In genomic region chr5:143400541-143401252, GRCh38 we compare ENCODE assay signal across 1 cellular context.
A peak's percentile ranks its signal among the peaks of the same experiment; 100 is the strongest.
TF ChIP-seq lines count a peak whose summit lies in the region.

No MANE protein-coding gene starts in this region.

TF ChIP-seq in GM12878, 131 proteins besides CTCF, POLR2A, EP300 and RAD21 (continued from another document):
- peak; percentile 9; the same call in 1 of the 2 replicates for TF ChIP-seq CBFB (IDR thresholded peaks at IDR 0.05; ENCODE audit: low read depth)
- TF ChIP-seq, protein P1, sequence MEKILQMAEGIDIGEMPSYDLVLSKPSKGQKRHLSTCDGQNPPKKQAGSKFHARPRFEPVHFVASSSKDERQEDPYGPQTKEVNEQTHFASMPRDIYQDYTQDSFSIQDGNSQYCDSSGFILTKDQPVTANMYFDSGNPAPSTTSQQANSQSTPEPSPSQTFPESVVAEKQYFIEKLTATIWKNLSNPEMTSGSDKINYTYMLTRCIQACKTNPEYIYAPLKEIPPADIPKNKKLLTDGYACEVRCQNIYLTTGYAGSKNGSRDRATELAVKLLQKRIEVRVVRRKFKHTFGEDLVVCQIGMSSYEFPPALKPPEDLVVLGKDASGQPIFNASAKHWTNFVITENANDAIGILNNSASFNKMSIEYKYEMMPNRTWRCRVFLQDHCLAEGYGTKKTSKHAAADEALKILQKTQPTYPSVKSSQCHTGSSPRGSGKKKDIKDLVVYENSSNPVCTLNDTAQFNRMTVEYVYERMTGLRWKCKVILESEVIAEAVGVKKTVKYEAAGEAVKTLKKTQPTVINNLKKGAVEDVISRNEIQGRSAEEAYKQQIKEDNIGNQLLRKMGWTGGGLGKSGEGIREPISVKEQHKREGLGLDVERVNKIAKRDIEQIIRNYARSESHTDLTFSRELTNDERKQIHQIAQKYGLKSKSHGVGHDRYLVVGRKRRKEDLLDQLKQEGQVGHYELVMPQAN (conservative IDR thresholded peaks at IDR 0.05): 0 out of 2 replicates have a peak, but pooled peaks have one; percentile 7
- peak; percentile 70 for TF ChIP-seq ZNF24 (IDR thresholded peaks at IDR 0.05)
- peak; percentile 84; the same call in 1 of the 2 replicates for TF ChIP-seq POLR2AphosphoS5 (IDR thresholded peaks at IDR 0.05; ENCODE audit: low read length)
- peak; percentile 24; the same call in 1 of the 3 replicates for TF ChIP-seq POU2F2 (IDR thresholded peaks at IDR 0.05; ENCODE audit: borderline replicate concordance, low read depth, low read length)
- TF ChIP-seq EZH2 (IDR thresholded peaks at IDR 0.05; ENCODE audit: borderline replicate concordance, control insufficient read depth, low read depth, low read length): no peak
- no peak for TF ChIP-seq MTA2 (IDR thresholded peaks at IDR 0.05; ENCODE audit: low read depth)
- TF ChIP-seq FOXK2 (IDR thresholded peaks at IDR 0.05): no peak
- 0 out of 2 replicates have a peak, but pooled peaks have one; percentile 8 for TF ChIP-seq RAD51 (IDR thresholded peaks at IDR 0.05)
- TF ChIP-seq, protein P2, sequence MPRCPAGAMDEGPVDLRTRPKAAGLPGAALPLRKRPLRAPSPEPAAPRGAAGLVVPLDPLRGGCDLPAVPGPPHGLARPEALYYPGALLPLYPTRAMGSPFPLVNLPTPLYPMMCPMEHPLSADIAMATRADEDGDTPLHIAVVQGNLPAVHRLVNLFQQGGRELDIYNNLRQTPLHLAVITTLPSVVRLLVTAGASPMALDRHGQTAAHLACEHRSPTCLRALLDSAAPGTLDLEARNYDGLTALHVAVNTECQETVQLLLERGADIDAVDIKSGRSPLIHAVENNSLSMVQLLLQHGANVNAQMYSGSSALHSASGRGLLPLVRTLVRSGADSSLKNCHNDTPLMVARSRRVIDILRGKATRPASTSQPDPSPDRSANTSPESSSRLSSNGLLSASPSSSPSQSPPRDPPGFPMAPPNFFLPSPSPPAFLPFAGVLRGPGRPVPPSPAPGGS (IDR thresholded peaks at IDR 0.05; ENCODE audit: borderline replicate concordance, insufficient read depth, low read depth, low read length, poor library complexity, severe bottlenecking): no peak
- peak; percentile 30; the same call in 1 of the 2 replicates for TF ChIP-seq HDGF (IDR thresholded peaks at IDR 0.05)
- TF ChIP-seq, protein P3, sequence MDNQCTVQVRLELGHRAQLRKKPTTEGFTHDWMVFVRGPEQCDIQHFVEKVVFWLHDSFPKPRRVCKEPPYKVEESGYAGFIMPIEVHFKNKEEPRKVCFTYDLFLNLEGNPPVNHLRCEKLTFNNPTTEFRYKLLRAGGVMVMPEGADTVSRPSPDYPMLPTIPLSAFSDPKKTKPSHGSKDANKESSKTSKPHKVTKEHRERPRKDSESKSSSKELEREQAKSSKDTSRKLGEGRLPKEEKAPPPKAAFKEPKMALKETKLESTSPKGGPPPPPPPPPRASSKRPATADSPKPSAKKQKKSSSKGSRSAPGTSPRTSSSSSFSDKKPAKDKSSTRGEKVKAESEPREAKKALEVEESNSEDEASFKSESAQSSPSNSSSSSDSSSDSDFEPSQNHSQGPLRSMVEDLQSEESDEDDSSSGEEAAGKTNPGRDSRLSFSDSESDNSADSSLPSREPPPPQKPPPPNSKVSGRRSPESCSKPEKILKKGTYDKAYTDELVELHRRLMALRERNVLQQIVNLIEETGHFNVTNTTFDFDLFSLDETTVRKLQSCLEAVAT (IDR thresholded peaks at IDR 0.05): peak; percentile 97
- no peak; the same call in 1 of the 2 replicates for TF ChIP-seq RUNX3 (IDR thresholded peaks at IDR 0.05; ENCODE audit: low read length)
- TF ChIP-seq PAX8 (IDR thresholded peaks at IDR 0.05): peak; percentile 42; the same call in 1 of the 2 replicates
- no peak for TF ChIP-seq IKZF2 (IDR thresholded peaks at IDR 0.05)
- TF ChIP-seq, protein P4, sequence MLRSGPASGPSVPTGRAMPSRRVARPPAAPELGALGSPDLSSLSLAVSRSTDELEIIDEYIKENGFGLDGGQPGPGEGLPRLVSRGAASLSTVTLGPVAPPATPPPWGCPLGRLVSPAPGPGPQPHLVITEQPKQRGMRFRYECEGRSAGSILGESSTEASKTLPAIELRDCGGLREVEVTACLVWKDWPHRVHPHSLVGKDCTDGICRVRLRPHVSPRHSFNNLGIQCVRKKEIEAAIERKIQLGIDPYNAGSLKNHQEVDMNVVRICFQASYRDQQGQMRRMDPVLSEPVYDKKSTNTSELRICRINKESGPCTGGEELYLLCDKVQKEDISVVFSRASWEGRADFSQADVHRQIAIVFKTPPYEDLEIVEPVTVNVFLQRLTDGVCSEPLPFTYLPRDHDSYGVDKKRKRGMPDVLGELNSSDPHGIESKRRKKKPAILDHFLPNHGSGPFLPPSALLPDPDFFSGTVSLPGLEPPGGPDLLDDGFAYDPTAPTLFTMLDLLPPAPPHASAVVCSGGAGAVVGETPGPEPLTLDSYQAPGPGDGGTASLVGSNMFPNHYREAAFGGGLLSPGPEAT (IDR thresholded peaks at IDR 0.05; ENCODE audit: low read depth): peak; percentile 39; the same call in 1 of the 2 replicates
- no peak for TF ChIP-seq FOS (IDR thresholded peaks at IDR 0.05; ENCODE audit: borderline replicate concordance, extremely low read depth, insufficient read length)
- no peak for TF ChIP-seq NFXL1 (IDR thresholded peaks at IDR 0.05; ENCODE audit: borderline replicate concordance)
- no peak for TF ChIP-seq CBX3 (IDR thresholded peaks at IDR 0.05; ENCODE audit: borderline replicate concordance, low read depth)
- peak; percentile 48; the same call in 1 of the 2 replicates for TF ChIP-seq ZNF687 (IDR thresholded peaks at IDR 0.05)
- TF ChIP-seq, protein P5, sequence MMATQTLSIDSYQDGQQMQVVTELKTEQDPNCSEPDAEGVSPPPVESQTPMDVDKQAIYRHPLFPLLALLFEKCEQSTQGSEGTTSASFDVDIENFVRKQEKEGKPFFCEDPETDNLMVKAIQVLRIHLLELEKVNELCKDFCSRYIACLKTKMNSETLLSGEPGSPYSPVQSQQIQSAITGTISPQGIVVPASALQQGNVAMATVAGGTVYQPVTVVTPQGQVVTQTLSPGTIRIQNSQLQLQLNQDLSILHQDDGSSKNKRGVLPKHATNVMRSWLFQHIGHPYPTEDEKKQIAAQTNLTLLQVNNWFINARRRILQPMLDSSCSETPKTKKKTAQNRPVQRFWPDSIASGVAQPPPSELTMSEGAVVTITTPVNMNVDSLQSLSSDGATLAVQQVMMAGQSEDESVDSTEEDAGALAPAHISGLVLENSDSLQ (IDR thresholded peaks at IDR 0.05): peak; percentile 64
- TF ChIP-seq, protein P6, sequence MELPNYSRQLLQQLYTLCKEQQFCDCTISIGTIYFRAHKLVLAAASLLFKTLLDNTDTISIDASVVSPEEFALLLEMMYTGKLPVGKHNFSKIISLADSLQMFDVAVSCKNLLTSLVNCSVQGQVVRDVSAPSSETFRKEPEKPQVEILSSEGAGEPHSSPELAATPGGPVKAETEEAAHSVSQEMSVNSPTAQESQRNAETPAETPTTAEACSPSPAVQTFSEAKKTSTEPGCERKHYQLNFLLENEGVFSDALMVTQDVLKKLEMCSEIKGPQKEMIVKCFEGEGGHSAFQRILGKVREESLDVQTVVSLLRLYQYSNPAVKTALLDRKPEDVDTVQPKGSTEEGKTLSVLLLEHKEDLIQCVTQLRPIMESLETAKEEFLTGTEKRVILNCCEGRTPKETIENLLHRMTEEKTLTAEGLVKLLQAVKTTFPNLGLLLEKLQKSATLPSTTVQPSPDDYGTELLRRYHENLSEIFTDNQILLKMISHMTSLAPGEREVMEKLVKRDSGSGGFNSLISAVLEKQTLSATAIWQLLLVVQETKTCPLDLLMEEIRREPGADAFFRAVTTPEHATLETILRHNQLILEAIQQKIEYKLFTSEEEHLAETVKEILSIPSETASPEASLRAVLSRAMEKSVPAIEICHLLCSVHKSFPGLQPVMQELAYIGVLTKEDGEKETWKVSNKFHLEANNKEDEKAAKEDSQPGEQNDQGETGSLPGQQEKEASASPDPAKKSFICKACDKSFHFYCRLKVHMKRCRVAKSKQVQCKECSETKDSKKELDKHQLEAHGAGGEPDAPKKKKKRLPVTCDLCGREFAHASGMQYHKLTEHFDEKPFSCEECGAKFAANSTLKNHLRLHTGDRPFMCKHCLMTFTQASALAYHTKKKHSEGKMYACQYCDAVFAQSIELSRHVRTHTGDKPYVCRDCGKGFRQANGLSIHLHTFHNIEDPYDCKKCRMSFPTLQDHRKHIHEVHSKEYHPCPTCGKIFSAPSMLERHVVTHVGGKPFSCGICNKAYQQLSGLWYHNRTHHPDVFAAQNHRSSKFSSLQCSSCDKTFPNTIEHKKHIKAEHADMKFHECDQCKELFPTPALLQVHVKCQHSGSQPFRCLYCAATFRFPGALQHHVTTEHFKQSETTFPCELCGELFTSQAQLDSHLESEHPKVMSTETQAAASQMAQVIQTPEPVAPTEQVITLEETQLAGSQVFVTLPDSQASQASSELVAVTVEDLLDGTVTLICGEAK (IDR thresholded peaks at IDR 0.05; ENCODE audit: borderline replicate concordance): no peak
- TF ChIP-seq SREBF2 (IDR thresholded peaks at IDR 0.05; ENCODE audit: low read length): no peak
- TF ChIP-seq CREM (IDR thresholded peaks at IDR 0.05; ENCODE audit: low read depth): 0 out of 2 replicates have a peak, but pooled peaks have one; percentile 8
- TF ChIP-seq IRF5 (IDR thresholded peaks at IDR 0.05; ENCODE audit: borderline replicate concordance): no peak
- no peak for TF ChIP-seq SIX5 (IDR thresholded peaks at IDR 0.05; ENCODE audit: low read depth, low read length, severe bottlenecking)
- TF ChIP-seq CHD2 (IDR thresholded peaks at IDR 0.05; ENCODE audit: borderline replicate concordance, low read depth, low read length): no peak
- TF ChIP-seq SMC3 (IDR thresholded peaks at IDR 0.05; ENCODE audit: borderline replicate concordance, low read length): peak; percentile 10; the same call in 1 of the 2 replicates
- no peak for TF ChIP-seq NR2F1 (conservative IDR thresholded peaks at IDR 0.05)
- peak; percentile 73; the same call in 1 of the 2 replicates for TF ChIP-seq SMAD5 (IDR thresholded peaks at IDR 0.05; ENCODE audit: low read depth)
- TF ChIP-seq IRF4 (IDR thresholded peaks at IDR 0.05; ENCODE audit: low read depth, low read length): no peak
- TF ChIP-seq SMAD1 (IDR thresholded peaks at IDR 0.05; ENCODE audit: low read depth, partially characterized antibody): peak; percentile 86
- no peak for TF ChIP-seq ZZZ3 (IDR thresholded peaks at IDR 0.05; ENCODE audit: control insufficient read depth, insufficient read length, low read depth)
- TF ChIP-seq TCF3 (IDR thresholded peaks at IDR 0.05; ENCODE audit: borderline replicate concordance, insufficient read depth, low read depth, low read length): no peak
- TF ChIP-seq RFX5 (IDR thresholded peaks at IDR 0.05; ENCODE audit: low read depth, low read length): no peak
